ENCODE assay signal across 8 cellular contexts in genomic region chr7:75442465-75443111, GRCh38. TPM values are rescaled to one million over a fixed set of nuclear protein-coding genes. Genes with fewer than 3 reads are reported as not detected.
A peak's percentile ranks its signal among the peaks of the same experiment; 100 is the strongest.
DNase-seq lines count a peak whose midpoint lies in the region; ATAC-seq and TF ChIP-seq lines count a peak whose summit lies in the region.
"Not testable (repeated sequence)": the region's sequence is repeated elsewhere in the genome, so short reads cannot be mapped to it uniquely, and the experiment has no call there.

No MANE protein-coding gene starts in this region.

- ATAC-seq in GM19025 (IDR thresholded peaks at IDR 0.05; ENCODE audit: low read depth, unreplicated experiment) (peak; percentile 90), HG02938 (IDR thresholded peaks at IDR 0.05; ENCODE audit: unreplicated experiment) (peak; percentile 88)

- H3K27ac Mint-ChIP-seq in activated CD4-positive, alpha-beta T cell treated with anti-CD3 and anti-CD28 coated beads, Interleukin-2, amount 10 ng/mL, durations not matched to agents 7 days and 5 days = peak overlapping the region; percentile 94

- POLR2A ChIA-PET in activated CD4-positive, alpha-beta T cell treated with anti-CD3 and anti-CD28 coated beads, Interleukin-2, amount 10 ng/mL, durations not matched to agents 7 days and 5 days (lab: Charles Lee) = not testable (repeated sequence)

- peak overlapping the region; percentile 80 for H3K4me3 Mint-ChIP-seq in activated CD4-positive, alpha-beta T cell treated with anti-CD3 and anti-CD28 coated beads, Interleukin-2, amount 10 ng/mL, durations not matched to agents 7 days and 5 days

- peak overlapping the region; percentile 63 for H3K4me3 ChIP-seq in AG10803 (ENCODE audit: low read length)
- peak overlapping the region; percentile 74 for H3K4me3 ChIP-seq in NB4 (ENCODE audit: low read depth, low read length)
- H3K4me3 ChIP-seq in choroid plexus epithelial cell (ENCODE audit: low read depth, low read length) = peak overlapping the region; percentile 63
- peak overlapping the region; percentile 43; the same call in 1 of the 2 replicates for H3K4me3 ChIP-seq in iPS-18c (ENCODE audit: insufficient read depth, low read depth, low read length)

- H3K9me3 Mint-ChIP-seq in activated CD4-positive, alpha-beta T cell treated with anti-CD3 and anti-CD28 coated beads, Interleukin-2, amount 10 ng/mL, durations not matched to agents 7 days and 5 days = not testable (repeated sequence)

- DNase-seq in AG10803 (ENCODE audit: low read depth) = peak; percentile 3
- peak; percentile 52 for DNase-seq in NB4 (ENCODE audit: low read depth)
- DNase-seq in activated CD4-positive, alpha-beta T cell treated with anti-CD3 and anti-CD28 coated beads, Interleukin-2, amount 10 ng/mL, durations not matched to agents 7 days and 5 days = peak; percentile 8
- peak; percentile 10 for DNase-seq in choroid plexus epithelial cell (ENCODE audit: low read depth)
- DNase-seq in putamen (ENCODE audit: low spot score) = peak; percentile 14

- H3K27me3 Mint-ChIP-seq in activated CD4-positive, alpha-beta T cell treated with anti-CD3 and anti-CD28 coated beads, Interleukin-2, amount 10 ng/mL, durations not matched to agents 7 days and 5 days = not testable (repeated sequence)

- H3K36me3 Mint-ChIP-seq in activated CD4-positive, alpha-beta T cell treated with anti-CD3 and anti-CD28 coated beads, Interleukin-2, amount 10 ng/mL, durations not matched to agents 7 days and 5 days (ENCODE audit: low read depth) = peaks cover 27% of the 10 kb centered on the region

- CTCF ChIA-PET in activated CD4-positive, alpha-beta T cell treated with anti-CD3 and anti-CD28 coated beads, Interleukin-2, amount 10 ng/mL, durations not matched to agents 7 days and 5 days (lab: Charles Lee) = not testable (repeated sequence)

- not testable (repeated sequence) for H3K4me1 Mint-ChIP-seq in activated CD4-positive, alpha-beta T cell treated with anti-CD3 and anti-CD28 coated beads, Interleukin-2, amount 10 ng/mL, durations not matched to agents 7 days and 5 days

- not testable (repeated sequence) for TF ChIP-seq CTCF in AG10803 (conservative IDR thresholded peaks at IDR 0.05; ENCODE audit: low read length); NB4 (IDR thresholded peaks at IDR 0.05; ENCODE audit: low read depth, low read length); choroid plexus epithelial cell (conservative IDR thresholded peaks at IDR 0.05; ENCODE audit: low read depth, low read length)

- not testable (repeated sequence) for H3K9me3 ChIP-seq in iPS-18c (ENCODE audit: control insufficient read depth, insufficient read depth, low read length)

- TF ChIP-seq POLR2A in NB4 (IDR thresholded peaks at IDR 0.05; ENCODE audit: extremely low read depth, insufficient read length) = not testable (repeated sequence)

RNA-seq across cellular contexts. Expression of gene POM121C, which starts 43.5 kb away (rescaled TPM):
- 10 to 100 TPM; 75.4 to 81.7 TPM for total RNA-seq in activated CD4-positive, alpha-beta T cell treated with anti-CD3 and anti-CD28 coated beads, Interleukin-2, amount 10 ng/mL, durations not matched to agents 7 days and 5 days

RNA-seq across cellular contexts. Expression of gene TRIM73, which starts 47.2 kb away (rescaled TPM):
- total RNA-seq in activated CD4-positive, alpha-beta T cell treated with anti-CD3 and anti-CD28 coated beads, Interleukin-2, amount 10 ng/mL, durations not matched to agents 7 days and 5 days = 10 to 100 TPM; 12.4 to 13.1 TPM

RNA-seq across cellular contexts. Expression of gene SPDYE5, which starts 49.5 kb away (rescaled TPM):
- total RNA-seq in activated CD4-positive, alpha-beta T cell treated with anti-CD3 and anti-CD28 coated beads, Interleukin-2, amount 10 ng/mL, durations not matched to agents 7 days and 5 days = not detected

Comparison
In these comparisons a context has a peak if more than half of its experiments do, and no peak if none do; other contexts are left out.
1. Peak in every context shown above with its lines: DNase-seq, ATAC-seq and H3K4me3 ChIP-seq.